ENCODE assay signal across 11 cellular contexts in the genomic region with DNA sequence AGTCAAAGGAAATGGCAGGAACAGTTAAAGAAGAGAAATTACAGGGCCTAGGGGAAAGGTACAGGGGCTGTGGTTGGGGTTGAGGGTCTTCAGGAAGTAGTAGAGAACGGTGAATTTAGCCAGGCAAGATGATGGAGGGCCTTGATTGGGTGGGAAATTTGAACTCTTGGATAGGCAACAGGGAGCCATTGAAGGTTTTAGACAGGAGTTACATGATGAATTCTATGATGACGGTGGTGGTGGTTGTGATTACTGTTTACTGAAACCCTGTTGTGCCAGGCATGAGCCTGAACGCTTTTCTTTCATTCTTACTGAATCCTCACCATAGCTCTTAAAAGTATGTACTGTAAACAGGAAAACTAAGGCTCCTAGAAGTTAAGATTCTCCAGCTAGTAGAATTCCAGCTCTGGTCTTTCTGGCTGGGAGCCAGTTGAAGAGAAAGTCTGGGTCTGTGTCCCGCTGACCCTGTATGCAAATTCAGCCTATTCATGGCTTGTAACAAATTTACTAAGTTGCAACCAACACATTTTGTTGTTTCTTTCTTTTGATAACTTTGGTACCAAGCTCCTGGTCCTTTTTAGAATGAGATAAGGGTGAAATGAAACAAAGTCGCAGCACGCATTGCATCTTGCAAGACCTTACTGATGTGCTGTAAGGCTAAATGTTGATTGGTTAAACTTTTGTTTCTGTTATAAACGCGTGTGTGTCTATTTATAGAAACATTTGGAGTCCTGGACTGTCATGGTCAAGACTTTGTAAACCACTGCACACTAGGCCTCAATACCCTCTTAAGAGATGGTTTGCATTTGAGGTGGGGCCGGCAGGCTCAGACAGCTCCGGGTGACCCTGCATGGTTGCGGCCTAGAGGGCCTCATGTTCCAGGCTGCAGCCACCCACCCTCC. TPM values are rescaled to one million over a fixed set of nuclear protein-coding genes. Genes with fewer than 3 reads are reported as not detected.
DNase-seq lines count a peak whose midpoint lies in the region; ATAC-seq and TF ChIP-seq lines count a peak whose summit lies in the region.
"Had no signal": no experiment of that assay in that cellular context is flagged by ENCODE, and none has a peak within 500 bp of the region (broad histone marks: within the 10 kb centered on the region; RNA-seq: fewer than 3 reads in every experiment).

No MANE protein-coding gene starts in this region.

- peaks cover 0 to 52% (median 2%) of the 10 kb centered on the region in 3 donors for H3K36me3 Mint-ChIP-seq in CD8-positive, alpha-beta memory T cell

- H3K9me2 ChIP-seq in OCI-LY7 (ENCODE audit: insufficient read depth, low read length) = no peaks in the 10 kb centered on the region

- H3K79me2 ChIP-seq in OCI-LY7 (ENCODE audit: insufficient read depth, low read depth, low read length) (peaks cover 30% of the 10 kb centered on the region), parathyroid adenoma (peaks cover 49% of the 10 kb centered on the region)

- H4K20me1 ChIP-seq in OCI-LY7 (ENCODE audit: insufficient read depth, low read length) = peaks cover 9% of the 10 kb centered on the region; the same call in 1 of the 2 replicates

- H3K9me3 ChIP-seq in CD8-positive, alpha-beta memory T cell (ENCODE audit: low read length) = no peaks in the 10 kb centered on the region
- H3K9me3 ChIP-seq in OCI-LY7 (ENCODE audit: low read length) = no peaks in the 10 kb centered on the region
- no peaks in the 10 kb centered on the region for H3K9me3 ChIP-seq in parathyroid adenoma (ENCODE audit: control insufficient read depth, low read length)

- TF ChIP-seq CTCF in OCI-LY7 (conservative IDR thresholded peaks at IDR 0.05; ENCODE audit: low read length) (no peak), parathyroid adenoma (IDR thresholded peaks at IDR 0.05) (no peak)

- peaks cover 83% of the 10 kb centered on the region for H3K4me1 ChIP-seq in CD8-positive, alpha-beta memory T cell (ENCODE audit: insufficient read depth, low read length)
- peaks cover 43% of the 10 kb centered on the region for H3K4me1 ChIP-seq in OCI-LY7 (ENCODE audit: insufficient read depth, low read length, poor library complexity, severe bottlenecking)
- peaks cover 42% of the 10 kb centered on the region for H3K4me1 ChIP-seq in parathyroid adenoma

- peak overlapping the region; percentile 19 to 97 (median 72) for H3K4me3 Mint-ChIP-seq in CD8-positive, alpha-beta memory T cell

- H3K27me3 ChIP-seq in CD8-positive, alpha-beta memory T cell (ENCODE audit: insufficient read depth, low read length, poor library complexity, severe bottlenecking) = no peaks in the 10 kb centered on the region
- no peaks in the 10 kb centered on the region for H3K27me3 ChIP-seq in parathyroid adenoma (ENCODE audit: control insufficient read depth, insufficient read depth, low read length)

- CTCF ChIA-PET in CD8-positive, alpha-beta memory T cell (lab: Charles Lee) = interaction anchor here (0.5 to 11.2 kb wide), 4 partner anchors 19 to 180 kb away, joined by 3 to 150 read pairs (median 4); no protein-coding TSS in a partner anchor
- CTCF ChIA-PET in OCI-LY7 (lab: Charles Lee; ENCODE audit: unreplicated experiment) = no interaction called here

- H3K4me3 ChIP-seq in CD8-positive, alpha-beta memory T cell (ENCODE audit: low read length) = no peak overlapping the region
- H3K4me3 ChIP-seq in OCI-LY7 (ENCODE audit: low read depth, low read length, poor library complexity, severe bottlenecking) (no peak overlapping the region), parathyroid adenoma (ENCODE audit: low read depth, low read length) (no peak overlapping the region)
- H3K4me3 ChIP-seq: PC-9 had no signal

- ATAC-seq in HG02642 (IDR thresholded peaks at IDR 0.05; ENCODE audit: poor library complexity, unreplicated experiment) = no peak

- H3K27ac Mint-ChIP-seq in CD8-positive, alpha-beta memory T cell = peak overlapping the region; percentile 85 to 99 (median 90)

- intact Hi-C loops in OCI-LY7 (cut with micrococcal nuclease; ENCODE audit: unreplicated experiment) = no loop called here

- H2AFZ ChIP-seq in OCI-LY7 (ENCODE audit: low read length) = no peak overlapping the region
- no peak overlapping the region for H2AFZ ChIP-seq in parathyroid adenoma
- H2AFZ ChIP-seq: PC-9 had no signal

- peaks cover 8% of the 10 kb centered on the region for H3K36me3 ChIP-seq in CD8-positive, alpha-beta memory T cell (ENCODE audit: insufficient read depth, low read length)
- H3K36me3 ChIP-seq in OCI-LY7 (ENCODE audit: insufficient read depth, low read length) = peaks cover 15% of the 10 kb centered on the region; the same call in 1 of the 2 replicates
- H3K36me3 ChIP-seq in parathyroid adenoma (ENCODE audit: control insufficient read depth, insufficient read depth, low read length) = no peaks in the 10 kb centered on the region

- peaks cover 67 to 83% (median 78%) of the 10 kb centered on the region in 3 donors for H3K4me1 Mint-ChIP-seq in CD8-positive, alpha-beta memory T cell

- peak overlapping the region; percentile 27; the same call in 1 of the 2 replicates for H3K4me2 ChIP-seq in OCI-LY7 (ENCODE audit: low read length)
- peak overlapping the region; percentile 23 for H3K4me2 ChIP-seq in parathyroid adenoma (ENCODE audit: low read length)
- H3K4me2 ChIP-seq: PC-9 had no signal

- no TSS peak for BruUV-seq in OCI-LY7 (replicated peaks; lab: Mats Ljungman, UMichigan)

- DNase-seq in CD8-positive, alpha-beta memory T cell = no peak
- no peak for DNase-seq in OCI-LY7 (ENCODE audit: low spot score)
- peak; percentile 47 for DNase-seq in fibroblast of peridontal ligament (ENCODE audit: extremely low read depth)
- DNase-seq in COR-L47 (lab: John Stamatoyannopoulos, UW) = no peak
- no peak for DNase-seq in SIG-M5 (lab: John Stamatoyannopoulos, UW)
- no peak for DNase-seq in H4 (ENCODE audit: low spot score)
- DNase-seq: activated CD4-positive, alpha-beta T cell treated with anti-CD3 and anti-CD28 coated beads, Interleukin-2, amount 50 U/mL, for 4 hours; PC-9 had no signal

- no peaks in the 10 kb centered on the region for H3K9me3 Mint-ChIP-seq in CD8-positive, alpha-beta memory T cell

- H3K9ac ChIP-seq in parathyroid adenoma = no peak overlapping the region

- POLR2A ChIA-PET in CD8-positive, alpha-beta memory T cell (lab: Charles Lee) = no interaction called here
- POLR2A ChIA-PET in OCI-LY7 (lab: Charles Lee) = interaction anchor here (0.7 kb wide), 1 partner anchor 16 kb away, joined by 3 read pairs; no protein-coding TSS in a partner anchor

- H3K27ac ChIP-seq in CD8-positive, alpha-beta memory T cell (ENCODE audit: low read depth, low read length) = no peak overlapping the region
- H3K27ac ChIP-seq in OCI-LY7 (ENCODE audit: low read depth, low read length, poor library complexity, severe bottlenecking) = no peak overlapping the region
- H3K27ac ChIP-seq in parathyroid adenoma = peak overlapping the region; percentile 82
- H3K27ac ChIP-seq: PC-9 had no signal

- H3K27me3 Mint-ChIP-seq in CD8-positive, alpha-beta memory T cell = peaks cover 0 to 3% of the 10 kb centered on the region in 2 donors

RNA-seq across cellular contexts. Expression of a gene that starts 6.0 kb away (rescaled TPM):
- 10 to 100 TPM; 61.9 to 64.7 TPM for total RNA-seq in CD8-positive, alpha-beta memory T cell
- 237 TPM for polyA plus RNA-seq in CD8-positive, alpha-beta memory T cell
- 3.3 and 9.5 TPM in 2 replicates for total RNA-seq in OCI-LY7 (2014; rRNA removed; shearing (Covaris generic))
- 19.1 and 20.1 TPM in 2 replicates for total RNA-seq in OCI-LY7 (2022)
- total RNA-seq in H4 (2014; rRNA removed; shearing (Covaris generic)) = 4.4 and 8.5 TPM in 2 replicates

RNA-seq across cellular contexts. Expression of a gene that starts 37.1 kb away (rescaled TPM):
- 1 to 10 TPM; 1.8 to 2.5 TPM for total RNA-seq in CD8-positive, alpha-beta memory T cell
- 6.5 TPM for polyA plus RNA-seq in CD8-positive, alpha-beta memory T cell
- total RNA-seq in OCI-LY7 (2014; rRNA removed; shearing (Covaris generic)) = 0.32 TPM in 1 of 2 replicates, not detected in the other
- 0.13 and 0.18 TPM in 2 replicates for total RNA-seq in OCI-LY7 (2022)
- total RNA-seq in H4 (2014; rRNA removed; shearing (Covaris generic)) = 0.23 TPM in 1 of 2 replicates, not detected in the other
- total RNA-seq: LHCN-M2 had no signal

RNA-seq across cellular contexts. Expression of a gene that starts 51.5 kb away (rescaled TPM):
- total RNA-seq in CD8-positive, alpha-beta memory T cell = 10 to 100 TPM; 63.2 to 64.0 TPM
- polyA plus RNA-seq in CD8-positive, alpha-beta memory T cell = 18.3 TPM
- total RNA-seq in OCI-LY7 (2014; rRNA removed; shearing (Covaris generic)) = 75.1 and 78.5 TPM in 2 replicates
- total RNA-seq in OCI-LY7 (2022) = 88.0 and 93.6 TPM in 2 replicates
- 18.4 and 19.7 TPM in 2 replicates for total RNA-seq in H4 (2014; rRNA removed; shearing (Covaris generic))
